ENCODE assay signal across 1 cellular context in genomic region chr2:11122380-11122779, GRCh38.
A peak's percentile ranks its signal among the peaks of the same experiment; 100 is the strongest.
TF ChIP-seq lines count a peak whose summit lies in the region.

No MANE protein-coding gene starts in this region.

TF ChIP-seq in K562, 482 proteins besides CTCF, POLR2A, EP300 and RAD21 (continued from another document and continues in another):
- no peak for TF ChIP-seq AFF4 (CRISPR knock-in tag; IDR thresholded peaks at IDR 0.05)
- no peak for TF ChIP-seq PATZ1 (CRISPR knock-in tag; IDR thresholded peaks at IDR 0.05; ENCODE audit: borderline replicate concordance)
- no peak for TF ChIP-seq ZFX (CRISPR knock-in tag; IDR thresholded peaks at IDR 0.05)
- no peak for TF ChIP-seq SMAD2 (IDR thresholded peaks at IDR 0.05; ENCODE audit: low read depth, low read length)
- TF ChIP-seq ZNF274 (IDR thresholded peaks at IDR 0.05; ENCODE audit: borderline replicate concordance, low read depth, low read length): no peak
- TF ChIP-seq ESRRB (CRISPR knock-in tag; IDR thresholded peaks at IDR 0.05; ENCODE audit: borderline replicate concordance): no peak
- TF ChIP-seq ZNF586 (CRISPR knock-in tag; conservative IDR thresholded peaks at IDR 0.05): no peak
- TF ChIP-seq MTA2 (IDR thresholded peaks at IDR 0.05; ENCODE audit: low read depth): no peak
- TF ChIP-seq CHD2 (IDR thresholded peaks at IDR 0.05; ENCODE audit: low read depth, low read length): no peak
- TF ChIP-seq CREBBP (IDR thresholded peaks at IDR 0.05; ENCODE audit: low read depth, low read length): no peak
- no peak for TF ChIP-seq TBL1XR1 (IDR thresholded peaks at IDR 0.05; ENCODE audit: low read length in 2 of 2)
- no peak for TF ChIP-seq OTX1 (CRISPR knock-in tag; IDR thresholded peaks at IDR 0.05)
- no peak for TF ChIP-seq SMARCB1 (IDR thresholded peaks at IDR 0.05; ENCODE audit: insufficient read length, low read depth)
- no peak for TF ChIP-seq MCM7 (IDR thresholded peaks at IDR 0.05)
- TF ChIP-seq ZNF609 (CRISPR knock-in tag; IDR thresholded peaks at IDR 0.05; ENCODE audit: borderline replicate concordance): no peak
- TF ChIP-seq MYC (IDR thresholded peaks at IDR 0.05; ENCODE audit: low read depth, low read length): no peak
- 0 out of 2 replicates have a peak, but pooled peaks have one; percentile 73 for TF ChIP-seq MYC (CRISPR knock-in tag; IDR thresholded peaks at IDR 0.05; ENCODE audit: borderline replicate concordance, low read depth)
- no peak for TF ChIP-seq CC2D1A (IDR thresholded peaks at IDR 0.05)
- no peak for TF ChIP-seq ZNF347 (CRISPR knock-in tag; IDR thresholded peaks at IDR 0.05; ENCODE audit: low read depth)
- TF ChIP-seq ZNF77 (CRISPR knock-in tag; IDR thresholded peaks at IDR 0.05): no peak
- TF ChIP-seq ERF (CRISPR knock-in tag; IDR thresholded peaks at IDR 0.05): no peak
- TF ChIP-seq GATAD2B (IDR thresholded peaks at IDR 0.05; ENCODE audit: borderline replicate concordance): no peak
- TF ChIP-seq ZC3H11A (IDR thresholded peaks at IDR 0.05; ENCODE audit: low read depth, low read length): no peak
- TF ChIP-seq ZNF639 (CRISPR knock-in tag; conservative IDR thresholded peaks at IDR 0.05 in 1 of 2, IDR thresholded peaks at IDR 0.05 in 1 of 2): no peak
- no peak for TF ChIP-seq STAT5A (IDR thresholded peaks at IDR 0.05; ENCODE audit: borderline replicate concordance, low read length)
- TF ChIP-seq RBM15 (IDR thresholded peaks at IDR 0.05; ENCODE audit: insufficient read depth, low read length): no peak
- no peak for TF ChIP-seq CSDE1 (IDR thresholded peaks at IDR 0.05)
- no peak for TF ChIP-seq TSC22D4 (tag; IDR thresholded peaks at IDR 0.05)
- no peak for TF ChIP-seq HDAC1 (IDR thresholded peaks at IDR 0.05)
- no peak; the same call in 1 of the 2 replicates for TF ChIP-seq HOMEZ (CRISPR knock-in tag; IDR thresholded peaks at IDR 0.05)
- no peak for TF ChIP-seq RFX1 (IDR thresholded peaks at IDR 0.05)
- no peak for TF ChIP-seq PRDM10 (IDR thresholded peaks at IDR 0.05; ENCODE audit: partially characterized antibody)
- TF ChIP-seq CBFA2T3 (IDR thresholded peaks at IDR 0.05): no peak
- no peak for TF ChIP-seq CEBPZ (IDR thresholded peaks at IDR 0.05; ENCODE audit: borderline replicate concordance, low read depth, low read length)
- 0 out of 2 replicates have a peak, but pooled peaks have one; percentile 31 for TF ChIP-seq GTF2A2 (tag; IDR thresholded peaks at IDR 0.05)
- TF ChIP-seq ZNF507 (tag; conservative IDR thresholded peaks at IDR 0.05): no peak
- 0 out of 2 replicates have a peak, but pooled peaks have one; percentile 26 for TF ChIP-seq ZNF165 (CRISPR knock-in tag; IDR thresholded peaks at IDR 0.05; ENCODE audit: borderline replicate concordance)
